ENCODE assay signal across 32 cellular contexts in the genomic region with DNA sequence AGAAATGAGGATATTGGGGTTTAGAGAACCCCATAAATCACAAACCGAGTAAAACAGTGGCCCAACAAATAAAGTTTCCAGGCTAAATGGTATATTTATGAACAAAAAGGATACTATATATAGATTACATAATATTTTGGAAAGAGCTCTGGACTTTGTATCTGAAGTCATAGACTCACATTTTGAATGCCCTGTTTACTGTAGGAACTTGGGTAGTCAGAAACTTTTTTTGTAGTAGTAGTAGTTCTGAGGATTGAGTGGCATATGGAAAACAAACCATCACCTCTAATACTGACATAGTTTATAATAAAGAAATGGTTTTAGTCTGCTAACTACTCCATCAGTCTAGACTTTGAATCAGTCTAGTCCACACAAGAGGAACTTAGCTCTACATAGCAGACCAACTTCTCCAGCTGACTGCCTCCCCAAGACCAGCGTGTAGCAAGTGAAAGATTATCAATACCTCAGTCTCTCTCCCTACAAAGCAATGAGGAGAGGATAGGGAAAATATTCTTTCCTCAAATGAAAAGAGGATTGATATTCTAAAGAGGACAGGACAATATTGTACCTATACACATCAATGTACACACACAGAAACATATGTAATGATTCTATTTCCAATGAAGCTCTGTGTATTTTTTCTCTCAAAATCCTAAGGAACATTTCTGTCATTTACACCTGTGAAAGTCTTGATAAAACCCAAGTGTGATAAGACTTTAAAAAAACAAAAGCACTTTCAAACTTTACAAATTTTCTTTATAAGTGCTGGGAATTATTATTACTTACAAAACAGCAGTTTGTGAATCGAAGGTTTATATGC.
"Had no signal": no experiment of that assay in that cellular context is flagged by ENCODE, and none has a peak within 500 bp of the region (broad histone marks: within the 10 kb centered on the region; RNA-seq: fewer than 3 reads in every experiment).

No MANE protein-coding gene starts in this region.

- H3K27me3 ChIP-seq: MG63 had no signal

- DNase-seq: Karpas-422, Kasumi-1, KG1, MG63, MM.1S, NCI-H1048, NCI-H1092, NCI-H1092 treated with DMSO at 0.1 percent for 48 hours, NCI-H1105, NCI-H1105 treated with DMSO at 0.1 percent for 48 hours, NCI-H1417, NCI-H1417 treated with DMSO at 0.1 percent for 48 hours, NCI-H1436, NCI-H1436 treated with DMSO at 0.1 percent for 48 hours, NCI-H146, NCI-H1694, NCI-H1694 treated with DMSO at 0.1 percent for 48 hours, NCI-H187, NCI-H187 treated with DMSO at 0.1 percent for 48 hours, NCI-H1930, NCI-H2029, NCI-H2029 treated with DMSO at 0.1 percent for 48 hours, NCI-H2081, NCI-H2081 treated with DMSO at 0.1 percent for 48 hours, NCI-H2107, NCI-H2171, NCI-H2171 treated with DMSO at 0.1 percent for 48 hours, NCI-H2227 treated with DMSO at 0.1 percent for 48 hours, NCI-H226, NCI-H345, NCI-H510A had no signal

- H3K4me3 ChIP-seq: MG63 had no signal

- H3K9me3 ChIP-seq: MG63 had no signal

- H3K36me3 ChIP-seq: MG63 had no signal

- H3K27ac ChIP-seq: KMS-11 had no signal
